ENCODE assay signal across 9 cellular contexts in genomic region chr20:13105864-13106457, GRCh38.
A peak's percentile ranks its signal among the peaks of the same experiment; 100 is the strongest.
DNase-seq lines count a peak whose midpoint lies in the region; ATAC-seq, FAIRE-seq and TF ChIP-seq lines count a peak whose summit lies in the region.
"Had no signal": no experiment of that assay in that cellular context is flagged by ENCODE, and none has a peak within 500 bp of the region (broad histone marks: within the 10 kb centered on the region; RNA-seq: fewer than 3 reads in every experiment).

No MANE protein-coding gene starts in this region.

- H3K36me3 Mint-ChIP-seq in neural progenitor cell, result no peaks in the 10 kb centered on the region

- TF ChIP-seq EP300 in A549 (IDR thresholded peaks at IDR 0.05), result no peak

- H3K9me3 ChIP-seq in A549 (no peaks in the 10 kb centered on the region), neural progenitor cell (ENCODE audit: low read depth) (no peaks in the 10 kb centered on the region)

- peaks cover 29% of the 10 kb centered on the region for H3K4me1 Mint-ChIP-seq in neural progenitor cell
- H3K4me1 Mint-ChIP-seq: central memory CD8-positive, alpha-beta T cell had no signal

- no peaks in the 10 kb centered on the region for H3K36me3 ChIP-seq in neural progenitor cell

- no peak overlapping the region for H3K4me3 Mint-ChIP-seq in neural progenitor cell
- H3K4me3 Mint-ChIP-seq: central memory CD8-positive, alpha-beta T cell had no signal

- no peak overlapping the region for H3K9ac ChIP-seq in neural progenitor cell

- DNase-seq in A549 (ENCODE audit: low read depth in 1 of 2, low spot score in 1 of 2), result peak; percentile 26 to 43
- peak; percentile 49 for DNase-seq in NCI-H526 treated with DMSO at 0.1 percent for 48 hours (lab: John Stamatoyannopoulos, UW)
- DNase-seq in dermis blood vessel endothelial cell, result peak; percentile 58
- peak; percentile 50 for DNase-seq in neural progenitor cell (ENCODE audit: low spot score)
- DNase-seq in activated naive CD4-positive, alpha-beta T cell treated with anti-CD3 and anti-CD28 coated beads, Interleukin-2, amount 50 U/mL, for 16 hours, result no peak
- DNase-seq in activated CD4-positive, alpha-beta T cell treated with anti-CD3 and anti-CD28 coated beads for 4 hours, result no peak
- no peak for DNase-seq in NK-92 (lab: John Stamatoyannopoulos, UW; ENCODE audit: unreplicated experiment)

- TF ChIP-seq CTCF in A549 (IDR thresholded peaks at IDR 0.05), result peak; percentile 96
- peak; percentile 58 for TF ChIP-seq CTCF in GM12873 (IDR thresholded peaks at IDR 0.05; ENCODE audit: insufficient read depth, low read depth, low read length, missing control alignments)
- TF ChIP-seq CTCF in neural progenitor cell (IDR thresholded peaks at IDR 0.05), result peak; percentile 78

- H3K27ac ChIP-seq in A549 (no peak overlapping the region), neural progenitor cell (no peak overlapping the region)

- H3K27me3 ChIP-seq in neural progenitor cell, result no peaks in the 10 kb centered on the region

- no peaks in the 10 kb centered on the region for H4K20me1 ChIP-seq in neural progenitor cell (ENCODE audit: low read depth)

- no peaks in the 10 kb centered on the region for H3K9me3 Mint-ChIP-seq in neural progenitor cell
- H3K9me3 Mint-ChIP-seq: central memory CD8-positive, alpha-beta T cell had no signal

- H3K4me2 ChIP-seq in A549 (peak overlapping the region; percentile 57), neural progenitor cell (no peak overlapping the region)

- no peak overlapping the region for H2AFZ ChIP-seq in neural progenitor cell (replicated peaks)

- ATAC-seq in A549, result peak in 1 of 2 experiments; percentile 72; a peak in 3 of 6 replicates

- H3K4me3 ChIP-seq in A549 (no peak overlapping the region), neural progenitor cell (no peak overlapping the region)

- H3K27ac Mint-ChIP-seq in neural progenitor cell, result no peak overlapping the region

- FAIRE-seq in A549 (lab: Jason Lieb, UNC), result peak; percentile 96

- TF ChIP-seq RAD21 in A549 (conservative IDR thresholded peaks at IDR 0.05 in 1 of 2, IDR thresholded peaks at IDR 0.05 in 1 of 2), result peak; percentile 92 to 97

- 12% methylated on average over 14 of the region's 14 CpGs for WGBS in A549 (ENCODE audit: missing lambda C conversion rate)

- CTCF ChIA-PET in A549 (lab: Yijun Ruan, JAX), result interaction anchor here (0.8 to 10.1 kb wide), 7 partner anchors 9 to 180 kb away, joined by 3 to 149 read pairs (median 13); no protein-coding TSS in a partner anchor

- H3K4me1 ChIP-seq in A549 (no peaks in the 10 kb centered on the region), neural progenitor cell (peaks cover 17% of the 10 kb centered on the region)

- POLR2A ChIA-PET in A549 (lab: Yijun Ruan, JAX), result no interaction called here

- peaks cover 4% of the 10 kb centered on the region for H3K27me3 Mint-ChIP-seq in neural progenitor cell (ENCODE audit: insufficient read depth, low read depth)

- no peak for TF ChIP-seq POLR2A in A549 (IDR thresholded peaks at IDR 0.05; ENCODE audit: low read length)

- no peaks in the 10 kb centered on the region for H3K79me2 ChIP-seq in neural progenitor cell (ENCODE audit: low read depth)

- H3F3A ChIP-seq in neural progenitor cell (ENCODE audit: low read depth), result no peaks in the 10 kb centered on the region

TF ChIP-seq in A549, 52 proteins besides CTCF, POLR2A, EP300 and RAD21:
- no peak for TF ChIP-seq NFE2L2 (conservative IDR thresholded peaks at IDR 0.05; ENCODE audit: low read length)
- peak in 1 of 2 experiments; percentile 10; a peak in 1 of 4 replicates for TF ChIP-seq CEBPB (IDR thresholded peaks at IDR 0.05)
- no peak for TF ChIP-seq MAZ (IDR thresholded peaks at IDR 0.05; ENCODE audit: borderline replicate concordance, low read depth, low read length)
- no peak for TF ChIP-seq HMGXB4 (CRISPR knock-in tag; IDR thresholded peaks at IDR 0.05; ENCODE audit: borderline replicate concordance)
- no peak for TF ChIP-seq MAX (IDR thresholded peaks at IDR 0.05)
- TF ChIP-seq RARB (CRISPR knock-in tag; IDR thresholded peaks at IDR 0.05), result no peak
- TF ChIP-seq FOSL2 (IDR thresholded peaks at IDR 0.05), result no peak
- TF ChIP-seq FOSL2 (CRISPR knock-in tag; IDR thresholded peaks at IDR 0.05), result no peak
- TF ChIP-seq SMC3 (IDR thresholded peaks at IDR 0.05), result peak; percentile 98
- TF ChIP-seq CHD2 (IDR thresholded peaks at IDR 0.05; ENCODE audit: low read length, partially characterized antibody), result no peak
- TF ChIP-seq SREBF2 (IDR thresholded peaks at IDR 0.05), result no peak

Comparison
In these comparisons a context has a peak if more than half of its experiments do, and no peak if none do; other contexts are left out.
1. DNase-seq: peak in A549 (2 of 2), NCI-H526 treated with DMSO at 0.1 percent for 48 hours (single experiment), dermis blood vessel endothelial cell (single experiment) and neural progenitor cell (single experiment); none in activated naive CD4-positive, alpha-beta T cell treated with anti-CD3 and anti-CD28 coated beads, Interleukin-2, amount 50 U/mL, for 16 hours (single experiment), activated CD4-positive, alpha-beta T cell treated with anti-CD3 and anti-CD28 coated beads for 4 hours (0 of 2) and NK-92 (single experiment).
2. Peak in every context shown above with its lines, with median percentiles within 50 percentile points of each other: CTCF ChIP-seq.